Comparison of ENCODE assay signal across 8 cellular contexts in the genomic region with DNA sequence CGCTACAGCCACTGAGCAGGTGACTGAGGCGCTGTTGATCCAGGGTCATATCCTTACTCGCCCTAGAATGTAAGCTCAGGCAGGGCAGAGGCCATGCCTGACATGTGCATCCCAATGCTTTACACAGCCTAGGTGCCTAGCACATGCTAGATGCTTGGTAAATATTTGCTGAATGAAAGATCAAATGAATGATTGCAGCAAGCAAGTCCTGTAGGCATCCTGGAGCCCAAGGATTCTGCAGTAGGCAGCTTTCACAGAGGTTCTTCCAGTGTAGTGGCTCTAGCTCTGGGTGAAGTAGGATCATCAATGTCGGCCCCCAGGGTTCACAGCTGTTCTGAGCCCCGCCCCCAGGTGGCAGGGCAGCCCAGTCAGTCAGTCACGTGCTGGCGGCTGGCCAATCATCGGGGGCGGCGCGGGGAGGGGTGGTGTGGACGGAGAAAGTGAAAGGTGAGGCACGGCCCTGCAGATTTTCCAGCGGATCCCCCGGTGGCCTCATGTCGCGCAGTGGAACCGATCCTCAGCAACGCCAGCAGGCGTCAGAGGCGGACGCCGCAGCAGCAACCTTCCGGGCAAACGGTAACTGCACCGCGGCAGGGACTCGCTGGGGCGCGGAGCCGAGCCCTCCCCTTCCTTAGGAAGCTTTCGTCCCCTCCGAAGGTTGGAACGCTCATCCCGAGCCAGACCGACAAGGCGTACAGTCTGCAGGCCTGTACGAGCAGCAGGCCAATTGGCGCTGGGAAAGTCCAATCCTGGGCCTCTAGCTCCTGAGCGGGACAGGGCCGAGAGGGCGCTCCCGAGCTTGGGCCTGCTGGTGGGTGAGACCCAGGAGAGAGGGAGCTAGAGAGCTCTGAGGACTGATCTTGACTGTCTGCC. TPM values are rescaled to one million over a fixed set of nuclear protein-coding genes. Genes with fewer than 3 reads are reported as not detected.
A peak's percentile ranks its signal among the peaks of the same experiment; 100 is the strongest.
DNase-seq lines count a peak whose midpoint lies in the region; ATAC-seq and TF ChIP-seq lines count a peak whose summit lies in the region.

A gene (plus strand): TSS at position 465 of the 873 bp plus-strand sequence. CDS start 30 bp downstream, at position 495.

- DNase-seq in CD14-positive monocyte (ENCODE audit: low spot score): peak; percentile 93
- peak; percentile 93 for DNase-seq in NCI-H748 (lab: John Stamatoyannopoulos, UW; ENCODE audit: unreplicated experiment)
- DNase-seq in activated CD4-positive, alpha-beta T cell treated with anti-CD3 and anti-CD28 coated beads, Interleukin-2, amount 50 U/mL, for 4 hours: peak; percentile 97 to 98
- DNase-seq in stimulated activated CD4-positive, alpha-beta T cell treated with anti-CD3 and anti-CD28 coated beads, Interleukin-4, amount 100 ng/mL, for 1 hour: peak; percentile 98

- H3K27me3 ChIP-seq in liver (ENCODE audit: control insufficient read depth in 4 of 4, insufficient read depth in 4 of 4, low read length in 3 of 4): no peaks in the 10 kb centered on the region

- H3K4me1 ChIP-seq in liver (ENCODE audit: control insufficient read depth in 4 of 4, insufficient read depth in 4 of 4, low read length in 3 of 4): peaks cover 15 to 78% (median 70%) of the 10 kb centered on the region in 4 donors

- H3K27me3 Mint-ChIP-seq in CD14-positive monocyte (ENCODE audit: low read depth in 3 of 3): no peaks in the 10 kb centered on the region
- no peaks in the 10 kb centered on the region for H3K27me3 Mint-ChIP-seq in dendritic cell treated with granulocyte-macrophage colony-stimulating factor and Interleukin-4, amounts not matched to agents 40 ng/mL and 50 ng/mL, for 4 days

- peak within 1 kb of the TSS; percentile 86 to 94 for H3K27ac ChIP-seq in liver (ENCODE audit: low read depth in 1 of 2, low read length in 2 of 2)

- ATAC-seq in GM19351 (IDR thresholded peaks at IDR 0.05; ENCODE audit: unreplicated experiment) (peak; percentile 90), HG03520 (IDR thresholded peaks at IDR 0.05; ENCODE audit: unreplicated experiment) (peak; percentile 80)

- no peaks in the 10 kb centered on the region for H3K9me3 ChIP-seq in liver (ENCODE audit: control insufficient read depth in 4 of 4, low read length in 3 of 4)

- peaks cover 34 to 36% of the 10 kb centered on the region in 2 donors for H3K36me3 Mint-ChIP-seq in CD14-positive monocyte
- peaks cover 42% of the 10 kb centered on the region for H3K36me3 Mint-ChIP-seq in dendritic cell treated with granulocyte-macrophage colony-stimulating factor and Interleukin-4, amounts not matched to agents 40 ng/mL and 50 ng/mL, for 4 days (ENCODE audit: low read depth)

- peaks cover 0 to 15% (median 10%) of the 10 kb centered on the region in 4 donors for H3K36me3 ChIP-seq in liver (ENCODE audit: control insufficient read depth in 4 of 4, insufficient read depth in 3 of 4, low read depth in 1 of 4, low read length in 3 of 4)

- peak within 1 kb of the TSS; percentile 61 to 88 (median 78) for H3K4me3 ChIP-seq in liver (ENCODE audit: low read depth in 1 of 3, low read length in 3 of 3)

- H3K9me3 Mint-ChIP-seq in CD14-positive monocyte: peaks cover 0 to 2% (median 0%) of the 10 kb centered on the region in 7 donors
- no peaks in the 10 kb centered on the region for H3K9me3 Mint-ChIP-seq in dendritic cell treated with granulocyte-macrophage colony-stimulating factor and Interleukin-4, amounts not matched to agents 40 ng/mL and 50 ng/mL, for 4 days

- TF ChIP-seq CTCF in CD14-positive monocyte (IDR thresholded peaks at IDR 0.05) (peak; percentile 34), liver (IDR thresholded peaks at IDR 0.05; ENCODE audit: low read depth, low read length, missing input control) (no peak)

- H3K4me3 Mint-ChIP-seq in CD14-positive monocyte: peak within 1 kb of the TSS; percentile 90 to 92
- peak within 1 kb of the TSS; percentile 83 for H3K4me3 Mint-ChIP-seq in dendritic cell treated with granulocyte-macrophage colony-stimulating factor and Interleukin-4, amounts not matched to agents 40 ng/mL and 50 ng/mL, for 4 days

- WGBS in liver: 2% methylated on average over 43 of the region's 43 CpGs

- peak; percentile 3 to 43 for TF ChIP-seq RAD21 in liver (IDR thresholded peaks at IDR 0.05)

- H3K27ac Mint-ChIP-seq in CD14-positive monocyte: peak within 1 kb of the TSS; percentile 78 to 93 (median 87)
- H3K27ac Mint-ChIP-seq in dendritic cell treated with granulocyte-macrophage colony-stimulating factor and Interleukin-4, amounts not matched to agents 40 ng/mL and 50 ng/mL, for 4 days: peak within 1 kb of the TSS; percentile 87

- peaks cover 31% of the 10 kb centered on the region for H3K4me1 Mint-ChIP-seq in CD14-positive monocyte
- H3K4me1 Mint-ChIP-seq in dendritic cell treated with granulocyte-macrophage colony-stimulating factor and Interleukin-4, amounts not matched to agents 40 ng/mL and 50 ng/mL, for 4 days (ENCODE audit: low read depth): peaks cover 28% of the 10 kb centered on the region

- intact Hi-C loops in CD14-positive monocyte (cut with micrococcal nuclease): no loop called here
- intact Hi-C loops in dendritic cell treated with granulocyte-macrophage colony-stimulating factor and Interleukin-4, amounts not matched to agents 40 ng/mL and 50 ng/mL, for 4 days (cut with micrococcal nuclease): loop anchor here (1.0 kb wide), 1 partner anchor 18 kb away; no protein-coding TSS in a partner anchor

- peak within 1 kb of the TSS; percentile 82 to 93 for H3K9ac ChIP-seq in liver (ENCODE audit: low read depth in 1 of 2, low read length in 2 of 2)

TF ChIP-seq in liver, 16 proteins besides CTCF, POLR2A, EP300 and RAD21:
- TF ChIP-seq YY1 (IDR thresholded peaks at IDR 0.05) (peak; percentile 68), FOXA2 (IDR thresholded peaks at IDR 0.05) (peak; percentile 87), GABPA (IDR thresholded peaks at IDR 0.05 in 1 of 2, conservative IDR thresholded peaks at IDR 0.05 in 1 of 2) (peak in 1 of 2 donors; percentile 57), SP1 (IDR thresholded peaks at IDR 0.05) (peak; percentile 78), HNF4A (conservative IDR thresholded peaks at IDR 0.05) (peak; percentile 67 to 90), RXRA (IDR thresholded peaks at IDR 0.05) (peak; percentile 91 to 95), NR2F2 (IDR thresholded peaks at IDR 0.05) (peak; percentile 52), FOXA1 (IDR thresholded peaks at IDR 0.05) (peak; percentile 79), TAF1 (conservative IDR thresholded peaks at IDR 0.05) (peak; percentile 63), JUND (IDR thresholded peaks at IDR 0.05) (peak in 1 of 2 donors; percentile 77), EGR1 (IDR thresholded peaks at IDR 0.05; ENCODE audit: low read depth in 2 of 2) (peak; percentile 56 to 64), HNF4G (IDR thresholded peaks at IDR 0.05) (no peak)
- TF ChIP-seq, protein P1, sequence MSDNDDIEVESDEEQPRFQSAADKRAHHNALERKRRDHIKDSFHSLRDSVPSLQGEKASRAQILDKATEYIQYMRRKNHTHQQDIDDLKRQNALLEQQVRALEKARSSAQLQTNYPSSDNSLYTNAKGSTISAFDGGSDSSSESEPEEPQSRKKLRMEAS (IDR thresholded peaks at IDR 0.05): peak; percentile 93
- TF ChIP-seq, protein P2, sequence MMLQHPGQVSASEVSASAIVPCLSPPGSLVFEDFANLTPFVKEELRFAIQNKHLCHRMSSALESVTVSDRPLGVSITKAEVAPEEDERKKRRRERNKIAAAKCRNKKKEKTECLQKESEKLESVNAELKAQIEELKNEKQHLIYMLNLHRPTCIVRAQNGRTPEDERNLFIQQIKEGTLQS (IDR thresholded peaks at IDR 0.05): no peak
- TF ChIP-seq, protein P3, sequence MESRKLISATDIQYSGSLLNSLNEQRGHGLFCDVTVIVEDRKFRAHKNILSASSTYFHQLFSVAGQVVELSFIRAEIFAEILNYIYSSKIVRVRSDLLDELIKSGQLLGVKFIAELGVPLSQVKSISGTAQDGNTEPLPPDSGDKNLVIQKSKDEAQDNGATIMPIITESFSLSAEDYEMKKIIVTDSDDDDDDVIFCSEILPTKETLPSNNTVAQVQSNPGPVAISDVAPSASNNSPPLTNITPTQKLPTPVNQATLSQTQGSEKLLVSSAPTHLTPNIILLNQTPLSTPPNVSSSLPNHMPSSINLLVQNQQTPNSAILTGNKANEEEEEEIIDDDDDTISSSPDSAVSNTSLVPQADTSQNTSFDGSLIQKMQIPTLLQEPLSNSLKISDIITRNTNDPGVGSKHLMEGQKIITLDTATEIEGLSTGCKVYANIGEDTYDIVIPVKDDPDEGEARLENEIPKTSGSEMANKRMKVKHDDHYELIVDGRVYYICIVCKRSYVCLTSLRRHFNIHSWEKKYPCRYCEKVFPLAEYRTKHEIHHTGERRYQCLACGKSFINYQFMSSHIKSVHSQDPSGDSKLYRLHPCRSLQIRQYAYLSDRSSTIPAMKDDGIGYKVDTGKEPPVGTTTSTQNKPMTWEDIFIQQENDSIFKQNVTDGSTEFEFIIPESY (IDR thresholded peaks at IDR 0.05): no peak
- TF ChIP-seq, protein P4, sequence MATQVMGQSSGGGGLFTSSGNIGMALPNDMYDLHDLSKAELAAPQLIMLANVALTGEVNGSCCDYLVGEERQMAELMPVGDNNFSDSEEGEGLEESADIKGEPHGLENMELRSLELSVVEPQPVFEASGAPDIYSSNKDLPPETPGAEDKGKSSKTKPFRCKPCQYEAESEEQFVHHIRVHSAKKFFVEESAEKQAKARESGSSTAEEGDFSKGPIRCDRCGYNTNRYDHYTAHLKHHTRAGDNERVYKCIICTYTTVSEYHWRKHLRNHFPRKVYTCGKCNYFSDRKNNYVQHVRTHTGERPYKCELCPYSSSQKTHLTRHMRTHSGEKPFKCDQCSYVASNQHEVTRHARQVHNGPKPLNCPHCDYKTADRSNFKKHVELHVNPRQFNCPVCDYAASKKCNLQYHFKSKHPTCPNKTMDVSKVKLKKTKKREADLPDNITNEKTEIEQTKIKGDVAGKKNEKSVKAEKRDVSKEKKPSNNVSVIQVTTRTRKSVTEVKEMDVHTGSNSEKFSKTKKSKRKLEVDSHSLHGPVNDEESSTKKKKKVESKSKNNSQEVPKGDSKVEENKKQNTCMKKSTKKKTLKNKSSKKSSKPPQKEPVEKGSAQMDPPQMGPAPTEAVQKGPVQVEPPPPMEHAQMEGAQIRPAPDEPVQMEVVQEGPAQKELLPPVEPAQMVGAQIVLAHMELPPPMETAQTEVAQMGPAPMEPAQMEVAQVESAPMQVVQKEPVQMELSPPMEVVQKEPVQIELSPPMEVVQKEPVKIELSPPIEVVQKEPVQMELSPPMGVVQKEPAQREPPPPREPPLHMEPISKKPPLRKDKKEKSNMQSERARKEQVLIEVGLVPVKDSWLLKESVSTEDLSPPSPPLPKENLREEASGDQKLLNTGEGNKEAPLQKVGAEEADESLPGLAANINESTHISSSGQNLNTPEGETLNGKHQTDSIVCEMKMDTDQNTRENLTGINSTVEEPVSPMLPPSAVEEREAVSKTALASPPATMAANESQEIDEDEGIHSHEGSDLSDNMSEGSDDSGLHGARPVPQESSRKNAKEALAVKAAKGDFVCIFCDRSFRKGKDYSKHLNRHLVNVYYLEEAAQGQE (IDR thresholded peaks at IDR 0.05): peak; percentile 64

RNA-seq across cellular contexts. Expression of the gene that starts here (rescaled TPM):
- polyA plus RNA-seq in CD14-positive monocyte: 10 to 100 TPM; 25.6 to 26.9 TPM
- 100 to 1,000 TPM in 1 of 2 donors, 10 to 100 TPM in 1; 58.6 to 161 TPM for total RNA-seq in liver
- polyA plus RNA-seq in liver: 100 to 1,000 TPM in 1 of 2 donors, 10 to 100 TPM in 1; 69.3 to 196 TPM

Comparison
In these comparisons a context has a peak if more than half of its experiments do, and no peak if none do; other contexts are left out.
1. Peak in every context shown above with its lines: DNase-seq, ATAC-seq, H3K4me3 ChIP-seq and H3K27ac ChIP-seq.